ENCODE assay signal across 1 cellular context in genomic region chr12:14773685-14774073, GRCh38.
TF ChIP-seq lines count a peak whose summit lies in the region.

No MANE protein-coding gene starts in this region.

TF ChIP-seq in GM12878, 131 proteins besides CTCF, POLR2A, EP300 and RAD21:
- TF ChIP-seq NFXL1 (IDR thresholded peaks at IDR 0.05; ENCODE audit: borderline replicate concordance): no peak; the same call in 1 of the 2 replicates
- TF ChIP-seq, protein P1, sequence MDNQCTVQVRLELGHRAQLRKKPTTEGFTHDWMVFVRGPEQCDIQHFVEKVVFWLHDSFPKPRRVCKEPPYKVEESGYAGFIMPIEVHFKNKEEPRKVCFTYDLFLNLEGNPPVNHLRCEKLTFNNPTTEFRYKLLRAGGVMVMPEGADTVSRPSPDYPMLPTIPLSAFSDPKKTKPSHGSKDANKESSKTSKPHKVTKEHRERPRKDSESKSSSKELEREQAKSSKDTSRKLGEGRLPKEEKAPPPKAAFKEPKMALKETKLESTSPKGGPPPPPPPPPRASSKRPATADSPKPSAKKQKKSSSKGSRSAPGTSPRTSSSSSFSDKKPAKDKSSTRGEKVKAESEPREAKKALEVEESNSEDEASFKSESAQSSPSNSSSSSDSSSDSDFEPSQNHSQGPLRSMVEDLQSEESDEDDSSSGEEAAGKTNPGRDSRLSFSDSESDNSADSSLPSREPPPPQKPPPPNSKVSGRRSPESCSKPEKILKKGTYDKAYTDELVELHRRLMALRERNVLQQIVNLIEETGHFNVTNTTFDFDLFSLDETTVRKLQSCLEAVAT (IDR thresholded peaks at IDR 0.05): no peak; the same call in 1 of the 2 replicates
- no peak for TF ChIP-seq RELB (IDR thresholded peaks at IDR 0.05; ENCODE audit: low read depth)
- no peak for TF ChIP-seq SIX5 (IDR thresholded peaks at IDR 0.05; ENCODE audit: low read depth, low read length, severe bottlenecking)
- TF ChIP-seq, protein P2, sequence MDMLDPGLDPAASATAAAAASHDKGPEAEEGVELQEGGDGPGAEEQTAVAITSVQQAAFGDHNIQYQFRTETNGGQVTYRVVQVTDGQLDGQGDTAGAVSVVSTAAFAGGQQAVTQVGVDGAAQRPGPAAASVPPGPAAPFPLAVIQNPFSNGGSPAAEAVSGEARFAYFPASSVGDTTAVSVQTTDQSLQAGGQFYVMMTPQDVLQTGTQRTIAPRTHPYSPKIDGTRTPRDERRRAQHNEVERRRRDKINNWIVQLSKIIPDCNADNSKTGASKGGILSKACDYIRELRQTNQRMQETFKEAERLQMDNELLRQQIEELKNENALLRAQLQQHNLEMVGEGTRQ (IDR thresholded peaks at IDR 0.05; ENCODE audit: borderline replicate concordance, low read depth, low read length): no peak
- no peak for TF ChIP-seq TBL1XR1 (IDR thresholded peaks at IDR 0.05; ENCODE audit: low read depth, low read length)
- no peak for TF ChIP-seq CREB1 (IDR thresholded peaks at IDR 0.05; ENCODE audit: low read depth)
- TF ChIP-seq NFYA (IDR thresholded peaks at IDR 0.05; ENCODE audit: borderline replicate concordance, low read depth, low read length): no peak
- TF ChIP-seq IKZF2 (IDR thresholded peaks at IDR 0.05): no peak
- TF ChIP-seq RELA (IDR thresholded peaks at IDR 0.05; ENCODE audit: borderline replicate concordance, partially characterized antibody): peak; percentile 11
- peak; percentile 9; the same call in 1 of the 2 replicates for TF ChIP-seq CREM (IDR thresholded peaks at IDR 0.05; ENCODE audit: low read depth)
- no peak for TF ChIP-seq RBBP5 (conservative IDR thresholded peaks at IDR 0.05)
- TF ChIP-seq GATAD2B (conservative IDR thresholded peaks at IDR 0.05; ENCODE audit: low read depth): no peak
TF ChIP-seq in GM12878: peak in this region for 2.
